Comparison of ENCODE assay signal across 29 cellular contexts in the genomic region with DNA sequence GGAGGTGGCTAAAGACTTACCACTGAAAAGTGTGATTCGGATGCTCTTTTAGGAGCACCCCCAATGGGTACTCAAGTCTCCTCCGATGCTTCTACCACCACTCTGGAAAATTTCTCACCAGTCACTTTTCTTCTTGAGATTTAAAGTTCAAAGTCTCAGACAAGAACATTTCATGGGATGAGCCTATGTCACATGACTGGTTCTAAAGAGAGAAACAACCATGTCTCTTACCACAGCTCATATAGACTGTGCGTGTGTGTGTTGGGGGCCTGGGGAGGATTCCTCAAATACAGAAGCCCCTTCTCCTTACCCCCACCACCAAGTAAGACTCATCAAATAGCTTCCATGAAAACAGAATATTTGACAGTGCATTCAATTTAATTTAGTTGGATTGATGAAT.
"Had no signal": no experiment of that assay in that cellular context is flagged by ENCODE, and none has a peak within 500 bp of the region (broad histone marks: within the 10 kb centered on the region; RNA-seq: fewer than 3 reads in every experiment).

No MANE protein-coding gene starts in this region.

- H3K27ac Mint-ChIP-seq: dendritic cell treated with granulocyte-macrophage colony-stimulating factor and Interleukin-4, amounts not matched to agents 40 ng/mL and 50 ng/mL, for 4 days; effector memory CD8-positive, alpha-beta T cell; endodermal cell had no signal

- ATAC-seq: effector memory CD8-positive, alpha-beta T cell; esophagus mucosa; foreskin keratinocyte; gastrocnemius medialis; gastroesophageal sphincter; heart left ventricle; heart right ventricle had no signal

- H3K9me3 ChIP-seq: colonic mucosa, esophagus muscularis mucosa, esophagus squamous epithelium, gastrocnemius medialis, gastroesophageal sphincter, heart left ventricle, heart right ventricle had no signal

- H3K27me3 ChIP-seq: colonic mucosa, foreskin keratinocyte, heart left ventricle had no signal

- FAIRE-seq: colon, endometrium, endothelial cell of umbilical vein, frontal cortex had no signal

- H3K27ac ChIP-seq: colonic mucosa, coronary artery, dorsolateral prefrontal cortex, epithelial cell of prostate, esophagus muscularis mucosa, esophagus squamous epithelium, foreskin keratinocyte, gastrocnemius medialis, gastroesophageal sphincter, heart left ventricle, heart right ventricle had no signal

- H3K4me1 ChIP-seq: colonic mucosa, foreskin keratinocyte, heart left ventricle, heart right ventricle had no signal

- H3K27me3 Mint-ChIP-seq: dendritic cell treated with granulocyte-macrophage colony-stimulating factor and Interleukin-4, amounts not matched to agents 40 ng/mL and 50 ng/mL, for 4 days had no signal

- H3K4me3 Mint-ChIP-seq: dendritic cell treated with granulocyte-macrophage colony-stimulating factor and Interleukin-4, amounts not matched to agents 40 ng/mL and 50 ng/mL, for 4 days; effector memory CD8-positive, alpha-beta T cell; endodermal cell had no signal

- H3K4me3 ChIP-seq: colonic mucosa, coronary artery, dorsolateral prefrontal cortex, esophagus muscularis mucosa, esophagus squamous epithelium, gastrocnemius medialis, gastroesophageal sphincter, heart left ventricle, heart right ventricle had no signal

- H3K9me3 Mint-ChIP-seq: dendritic cell treated with granulocyte-macrophage colony-stimulating factor and Interleukin-4, amounts not matched to agents 40 ng/mL and 50 ng/mL, for 4 days; effector memory CD8-positive, alpha-beta T cell; endodermal cell had no signal

- H3K36me3 ChIP-seq: colonic mucosa, esophagus muscularis mucosa, esophagus squamous epithelium, gastrocnemius medialis, gastroesophageal sphincter, heart left ventricle, heart right ventricle had no signal

- DNase-seq: colonic mucosa; cortex of kidney; dermis blood vessel endothelial cell; dorsolateral prefrontal cortex; effector CD4-positive, alpha-beta T cell; effector CD8-positive, alpha-beta T cell; effector memory CD4-positive, alpha-beta T cell; effector memory CD8-positive, alpha-beta T cell; endodermal cell; erythroblast; esophagus squamous epithelium; foreskin fibroblast; foreskin keratinocyte; foreskin melanocyte; gastrocnemius medialis; glutamatergic neuron; head of caudate nucleus; heart left ventricle; heart right ventricle had no signal
